ENCODE assay signal across 11 cellular contexts in the genomic region with DNA sequence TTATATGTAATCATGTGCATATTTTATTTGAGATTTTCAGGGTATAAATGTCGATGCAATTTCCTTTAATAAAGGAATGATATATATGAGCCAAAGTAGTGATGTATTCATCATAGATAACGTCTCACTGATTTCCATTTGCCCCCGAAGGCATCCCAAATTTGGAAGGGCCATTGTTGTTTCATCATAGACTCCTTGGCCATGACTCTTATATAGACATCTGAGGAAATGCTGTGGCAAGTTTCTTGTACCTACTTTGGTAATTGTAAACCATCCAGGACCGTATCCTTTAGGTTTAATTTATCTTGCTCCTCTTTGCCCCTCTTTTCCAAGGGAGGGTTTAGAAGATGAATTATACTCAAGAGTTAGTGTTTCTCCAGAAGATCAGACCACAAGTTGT.
A peak's percentile ranks its signal among the peaks of the same experiment; 100 is the strongest.
DNase-seq lines count a peak whose midpoint lies in the region; ATAC-seq and TF ChIP-seq lines count a peak whose summit lies in the region.
"Had no signal": no experiment of that assay in that cellular context is flagged by ENCODE, and none has a peak within 500 bp of the region (broad histone marks: within the 10 kb centered on the region; RNA-seq: fewer than 3 reads in every experiment).

No MANE protein-coding gene starts in this region.

- H2AFZ ChIP-seq in Karpas-422 (ENCODE audit: low read length), result no peak overlapping the region

- H3K27ac ChIP-seq in psoas muscle (peak overlapping the region; percentile 88), Karpas-422 (ENCODE audit: low read length) (no peak overlapping the region)
- H3K27ac ChIP-seq: C4-2B had no signal

- H3K9ac ChIP-seq in Karpas-422 (ENCODE audit: low read length), result no peak overlapping the region

- H3K27me3 ChIP-seq in psoas muscle (ENCODE audit: insufficient read depth in 3 of 3, low read length in 2 of 3) (peaks cover 0 to 4% (median 0%) of the 10 kb centered on the region in 3 donors), Karpas-422 (ENCODE audit: low read length) (no peaks in the 10 kb centered on the region)

- H3K4me3 ChIP-seq in psoas muscle (no peak overlapping the region), Karpas-422 (ENCODE audit: low read length) (no peak overlapping the region)

- intact Hi-C loops in psoas muscle (cut with DNase I), result loop anchor here (2.0 to 5.0 kb wide), 2 partner anchors 35 to 84 kb away; a partner anchor contains a TSS

- no peaks in the 10 kb centered on the region for H3K9me2 ChIP-seq in Karpas-422 (replicated peaks; ENCODE audit: insufficient read depth, low read length)

- H3K36me3 ChIP-seq in psoas muscle (ENCODE audit: insufficient read depth in 1 of 2, low read depth in 1 of 2) (no peaks in the 10 kb centered on the region), Karpas-422 (ENCODE audit: insufficient read depth, low read length) (peaks cover 17% of the 10 kb centered on the region; the same call in 1 of the 2 replicates)

- peaks cover 97% of the 10 kb centered on the region for H3K79me2 ChIP-seq in Karpas-422 (ENCODE audit: low read length)

- peaks cover 70% of the 10 kb centered on the region for H3K4me1 ChIP-seq in psoas muscle
- H3K4me1 ChIP-seq in Karpas-422 (ENCODE audit: low read length), result peaks cover 1% of the 10 kb centered on the region

- DNase-seq in EH (ENCODE audit: low read depth) (peak; percentile 54), foreskin melanocyte (peak; percentile 32), psoas muscle (no peak), Karpas-422 (no peak), HPDE6-E6E7 (ENCODE audit: extremely low spot score) (no peak), NCI-H774 (lab: John Stamatoyannopoulos, UW) (no peak), mucosa of gallbladder (ENCODE audit: low spot score) (no peak)
- DNase-seq: naive thymus-derived CD8-positive, alpha-beta T cell; NCI-H69 had no signal

- H3K4me2 ChIP-seq in Karpas-422 (ENCODE audit: low read depth, low read length, poor library complexity, severe bottlenecking), result no peak overlapping the region

- ATAC-seq in SK-N-SH treated with all-trans-retinoic acid at 6 μM for 48 hours (peak; percentile 9; the same call in 2 of the 3 replicates), psoas muscle (peak in 2 of 4 donors; percentile 40 to 50)
- ATAC-seq: naive thymus-derived CD8-positive, alpha-beta T cell had no signal

- no peak for TF ChIP-seq CTCF in psoas muscle (IDR thresholded peaks at IDR 0.05)

- H3K9me3 ChIP-seq in psoas muscle (no peaks in the 10 kb centered on the region), Karpas-422 (ENCODE audit: low read length) (no peaks in the 10 kb centered on the region)

- H4K20me1 ChIP-seq in Karpas-422 (ENCODE audit: insufficient read depth, low read depth, low read length), result no peaks in the 10 kb centered on the region; the same call in 1 of the 2 replicates

- 30 to 37% (median 32%) methylated on average over 4 of the region's 4 CpGs for WGBS in psoas muscle, 3 donors

TF ChIP-seq in SK-N-SH treated with all-trans-retinoic acid at 6 μM for 48 hours, 23 proteins besides CTCF, POLR2A, EP300 and RAD21:
- TF ChIP-seq ZNF70 (CRISPR knock-in tag; IDR thresholded peaks at IDR 0.05), result no peak
- no peak for TF ChIP-seq ZNF8 (CRISPR knock-in tag; IDR thresholded peaks at IDR 0.05)
- TF ChIP-seq ISL1 (CRISPR knock-in tag; IDR thresholded peaks at IDR 0.05), result no peak
- TF ChIP-seq CSDC2 (CRISPR knock-in tag; IDR thresholded peaks at IDR 0.05), result no peak
- no peak for TF ChIP-seq PPARA (CRISPR knock-in tag; IDR thresholded peaks at IDR 0.05; ENCODE audit: borderline replicate concordance)
- TF ChIP-seq, protein P1, sequence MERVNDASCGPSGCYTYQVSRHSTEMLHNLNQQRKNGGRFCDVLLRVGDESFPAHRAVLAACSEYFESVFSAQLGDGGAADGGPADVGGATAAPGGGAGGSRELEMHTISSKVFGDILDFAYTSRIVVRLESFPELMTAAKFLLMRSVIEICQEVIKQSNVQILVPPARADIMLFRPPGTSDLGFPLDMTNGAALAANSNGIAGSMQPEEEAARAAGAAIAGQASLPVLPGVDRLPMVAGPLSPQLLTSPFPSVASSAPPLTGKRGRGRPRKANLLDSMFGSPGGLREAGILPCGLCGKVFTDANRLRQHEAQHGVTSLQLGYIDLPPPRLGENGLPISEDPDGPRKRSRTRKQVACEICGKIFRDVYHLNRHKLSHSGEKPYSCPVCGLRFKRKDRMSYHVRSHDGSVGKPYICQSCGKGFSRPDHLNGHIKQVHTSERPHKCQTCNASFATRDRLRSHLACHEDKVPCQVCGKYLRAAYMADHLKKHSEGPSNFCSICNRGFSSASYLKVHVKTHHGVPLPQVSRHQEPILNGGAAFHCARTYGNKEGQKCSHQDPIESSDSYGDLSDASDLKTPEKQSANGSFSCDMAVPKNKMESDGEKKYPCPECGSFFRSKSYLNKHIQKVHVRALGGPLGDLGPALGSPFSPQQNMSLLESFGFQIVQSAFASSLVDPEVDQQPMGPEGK (CRISPR knock-in tag; IDR thresholded peaks at IDR 0.05; ENCODE audit: borderline replicate concordance), result no peak

Comparison
In these comparisons a context has a peak if more than half of its experiments do, and no peak if none do; other contexts are left out.
1. DNase-seq: peak in EH (single experiment) and foreskin melanocyte (single experiment); none in psoas muscle (0 of 2), Karpas-422 (single experiment), HPDE6-E6E7 (single experiment), NCI-H774 (single experiment) and mucosa of gallbladder (single experiment).